ENCODE assay signal across 1 cellular context in the genomic region with DNA sequence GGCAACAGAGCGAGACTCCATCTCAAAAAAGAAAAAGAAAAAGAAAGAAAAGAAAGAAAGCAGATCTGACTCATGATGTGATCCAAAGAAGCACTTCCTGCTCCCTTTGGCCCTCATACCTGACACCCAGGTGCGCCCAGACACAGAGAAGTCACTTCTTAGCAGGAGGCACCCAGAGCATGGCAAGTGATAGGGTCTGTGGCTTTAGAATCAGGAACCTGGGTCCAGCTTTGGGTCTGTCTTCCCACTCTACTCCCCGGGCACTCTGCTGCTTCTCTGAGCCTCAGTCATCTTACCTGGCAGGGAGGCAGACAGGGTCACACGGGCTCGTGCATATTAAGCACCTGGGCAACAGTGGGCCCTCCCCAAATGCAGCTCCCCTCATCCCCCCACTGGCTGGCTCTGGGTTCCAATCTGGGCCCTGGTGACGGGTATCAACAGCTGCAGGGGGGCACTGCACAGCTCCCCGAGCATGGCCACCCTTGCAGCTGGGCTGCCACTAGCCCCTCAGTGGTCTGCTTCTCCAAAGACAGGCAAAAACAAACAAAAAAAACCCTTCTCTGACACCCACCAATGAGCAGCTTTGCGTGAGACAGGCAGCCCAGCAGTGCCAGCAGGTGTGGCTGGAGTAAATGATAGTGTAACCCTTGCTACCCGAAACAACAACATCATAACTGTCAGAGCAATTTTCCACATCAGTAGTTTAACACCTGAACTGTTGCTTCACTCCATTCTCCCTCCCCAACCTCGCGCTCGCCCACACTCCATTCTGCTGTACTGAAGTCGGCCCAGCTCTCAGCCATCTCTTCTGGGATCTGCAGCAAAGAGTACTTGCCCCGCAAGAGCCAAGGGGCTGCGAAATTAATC.
TF ChIP-seq lines count a peak whose summit lies in the region.

No MANE protein-coding gene starts in this region.

TF ChIP-seq in GM12878, 131 proteins besides CTCF, POLR2A, EP300 and RAD21 (continued from another document and continues in another):
- TF ChIP-seq, protein P1, sequence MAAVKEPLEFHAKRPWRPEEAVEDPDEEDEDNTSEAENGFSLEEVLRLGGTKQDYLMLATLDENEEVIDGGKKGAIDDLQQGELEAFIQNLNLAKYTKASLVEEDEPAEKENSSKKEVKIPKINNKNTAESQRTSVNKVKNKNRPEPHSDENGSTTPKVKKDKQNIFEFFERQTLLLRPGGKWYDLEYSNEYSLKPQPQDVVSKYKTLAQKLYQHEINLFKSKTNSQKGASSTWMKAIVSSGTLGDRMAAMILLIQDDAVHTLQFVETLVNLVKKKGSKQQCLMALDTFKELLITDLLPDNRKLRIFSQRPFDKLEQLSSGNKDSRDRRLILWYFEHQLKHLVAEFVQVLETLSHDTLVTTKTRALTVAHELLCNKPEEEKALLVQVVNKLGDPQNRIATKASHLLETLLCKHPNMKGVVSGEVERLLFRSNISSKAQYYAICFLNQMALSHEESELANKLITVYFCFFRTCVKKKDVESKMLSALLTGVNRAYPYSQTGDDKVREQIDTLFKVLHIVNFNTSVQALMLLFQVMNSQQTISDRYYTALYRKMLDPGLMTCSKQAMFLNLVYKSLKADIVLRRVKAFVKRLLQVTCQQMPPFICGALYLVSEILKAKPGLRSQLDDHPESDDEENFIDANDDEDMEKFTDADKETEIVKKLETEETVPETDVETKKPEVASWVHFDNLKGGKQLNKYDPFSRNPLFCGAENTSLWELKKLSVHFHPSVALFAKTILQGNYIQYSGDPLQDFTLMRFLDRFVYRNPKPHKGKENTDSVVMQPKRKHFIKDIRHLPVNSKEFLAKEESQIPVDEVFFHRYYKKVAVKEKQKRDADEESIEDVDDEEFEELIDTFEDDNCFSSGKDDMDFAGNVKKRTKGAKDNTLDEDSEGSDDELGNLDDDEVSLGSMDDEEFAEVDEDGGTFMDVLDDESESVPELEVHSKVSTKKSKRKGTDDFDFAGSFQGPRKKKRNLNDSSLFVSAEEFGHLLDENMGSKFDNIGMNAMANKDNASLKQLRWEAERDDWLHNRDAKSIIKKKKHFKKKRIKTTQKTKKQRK (IDR thresholded peaks at IDR 0.05; ENCODE audit: low read depth, low read length), result no peak
- TF ChIP-seq, protein P2, sequence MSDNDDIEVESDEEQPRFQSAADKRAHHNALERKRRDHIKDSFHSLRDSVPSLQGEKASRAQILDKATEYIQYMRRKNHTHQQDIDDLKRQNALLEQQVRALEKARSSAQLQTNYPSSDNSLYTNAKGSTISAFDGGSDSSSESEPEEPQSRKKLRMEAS (IDR thresholded peaks at IDR 0.05; ENCODE audit: low read depth, low read length), result no peak
- TF ChIP-seq SUZ12 (IDR thresholded peaks at IDR 0.05; ENCODE audit: unreplicated experiment) (no peak), TBL1XR1 (IDR thresholded peaks at IDR 0.05; ENCODE audit: low read depth, low read length) (no peak), FOS (IDR thresholded peaks at IDR 0.05; ENCODE audit: borderline replicate concordance, extremely low read depth, insufficient read length) (no peak), SP1 (IDR thresholded peaks at IDR 0.05; ENCODE audit: low read depth, low read length) (peak; percentile 5), GABPA (IDR thresholded peaks at IDR 0.05; ENCODE audit: low read depth) (no peak), RUNX3 (IDR thresholded peaks at IDR 0.05; ENCODE audit: low read length) (peak; percentile 76), CBFB (IDR thresholded peaks at IDR 0.05; ENCODE audit: low read depth) (no peak), RCOR1 (conservative IDR thresholded peaks at IDR 0.05; ENCODE audit: low read depth, low read length) (no peak), EZH2 (IDR thresholded peaks at IDR 0.05; ENCODE audit: borderline replicate concordance, control insufficient read depth, low read depth, low read length) (no peak), POLR2AphosphoS5 (IDR thresholded peaks at IDR 0.05; ENCODE audit: low read length) (no peak), BMI1 (IDR thresholded peaks at IDR 0.05; ENCODE audit: borderline replicate concordance) (peak; percentile 38; the same call in 1 of the 2 replicates), ATF7 (IDR thresholded peaks at IDR 0.05; ENCODE audit: low read depth) (peak; percentile 86), YY1 (IDR thresholded peaks at IDR 0.05; ENCODE audit: low read depth, low read length) (peak; percentile 28; the same call in 1 of the 2 replicates), CREM (IDR thresholded peaks at IDR 0.05; ENCODE audit: low read depth) (peak; percentile 70), WRNIP1 (IDR thresholded peaks at IDR 0.05; ENCODE audit: borderline replicate concordance, low read depth, low read length) (no peak), KDM1A (IDR thresholded peaks at IDR 0.05; ENCODE audit: borderline replicate concordance) (no peak), BHLHE40 (IDR thresholded peaks at IDR 0.05; ENCODE audit: borderline replicate concordance in 1 of 2, low read depth in 2 of 2, low read length in 1 of 2) (peak in 1 of 2 experiments; percentile 49; a peak in 1 of 4 replicates), NFXL1 (IDR thresholded peaks at IDR 0.05; ENCODE audit: borderline replicate concordance) (no peak)
- TF ChIP-seq, protein P3, sequence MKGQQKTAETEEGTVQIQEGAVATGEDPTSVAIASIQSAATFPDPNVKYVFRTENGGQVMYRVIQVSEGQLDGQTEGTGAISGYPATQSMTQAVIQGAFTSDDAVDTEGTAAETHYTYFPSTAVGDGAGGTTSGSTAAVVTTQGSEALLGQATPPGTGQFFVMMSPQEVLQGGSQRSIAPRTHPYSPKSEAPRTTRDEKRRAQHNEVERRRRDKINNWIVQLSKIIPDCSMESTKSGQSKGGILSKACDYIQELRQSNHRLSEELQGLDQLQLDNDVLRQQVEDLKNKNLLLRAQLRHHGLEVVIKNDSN (IDR thresholded peaks at IDR 0.05; ENCODE audit: borderline replicate concordance, extremely low read length, insufficient read depth, low read depth, low read length), result no peak
- TF ChIP-seq, protein P4, sequence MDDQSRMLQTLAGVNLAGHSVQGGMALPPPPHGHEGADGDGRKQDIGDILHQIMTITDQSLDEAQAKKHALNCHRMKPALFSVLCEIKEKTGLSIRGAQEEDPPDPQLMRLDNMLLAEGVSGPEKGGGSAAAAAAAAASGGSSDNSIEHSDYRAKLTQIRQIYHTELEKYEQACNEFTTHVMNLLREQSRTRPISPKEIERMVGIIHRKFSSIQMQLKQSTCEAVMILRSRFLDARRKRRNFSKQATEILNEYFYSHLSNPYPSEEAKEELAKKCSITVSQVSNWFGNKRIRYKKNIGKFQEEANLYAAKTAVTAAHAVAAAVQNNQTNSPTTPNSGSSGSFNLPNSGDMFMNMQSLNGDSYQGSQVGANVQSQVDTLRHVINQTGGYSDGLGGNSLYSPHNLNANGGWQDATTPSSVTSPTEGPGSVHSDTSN (IDR thresholded peaks at IDR 0.05; ENCODE audit: insufficient replicate concordance, low read depth, low read length), result peak; percentile 57
- TF ChIP-seq, protein P5, sequence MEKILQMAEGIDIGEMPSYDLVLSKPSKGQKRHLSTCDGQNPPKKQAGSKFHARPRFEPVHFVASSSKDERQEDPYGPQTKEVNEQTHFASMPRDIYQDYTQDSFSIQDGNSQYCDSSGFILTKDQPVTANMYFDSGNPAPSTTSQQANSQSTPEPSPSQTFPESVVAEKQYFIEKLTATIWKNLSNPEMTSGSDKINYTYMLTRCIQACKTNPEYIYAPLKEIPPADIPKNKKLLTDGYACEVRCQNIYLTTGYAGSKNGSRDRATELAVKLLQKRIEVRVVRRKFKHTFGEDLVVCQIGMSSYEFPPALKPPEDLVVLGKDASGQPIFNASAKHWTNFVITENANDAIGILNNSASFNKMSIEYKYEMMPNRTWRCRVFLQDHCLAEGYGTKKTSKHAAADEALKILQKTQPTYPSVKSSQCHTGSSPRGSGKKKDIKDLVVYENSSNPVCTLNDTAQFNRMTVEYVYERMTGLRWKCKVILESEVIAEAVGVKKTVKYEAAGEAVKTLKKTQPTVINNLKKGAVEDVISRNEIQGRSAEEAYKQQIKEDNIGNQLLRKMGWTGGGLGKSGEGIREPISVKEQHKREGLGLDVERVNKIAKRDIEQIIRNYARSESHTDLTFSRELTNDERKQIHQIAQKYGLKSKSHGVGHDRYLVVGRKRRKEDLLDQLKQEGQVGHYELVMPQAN (conservative IDR thresholded peaks at IDR 0.05), result no peak
- TF ChIP-seq, protein P6, sequence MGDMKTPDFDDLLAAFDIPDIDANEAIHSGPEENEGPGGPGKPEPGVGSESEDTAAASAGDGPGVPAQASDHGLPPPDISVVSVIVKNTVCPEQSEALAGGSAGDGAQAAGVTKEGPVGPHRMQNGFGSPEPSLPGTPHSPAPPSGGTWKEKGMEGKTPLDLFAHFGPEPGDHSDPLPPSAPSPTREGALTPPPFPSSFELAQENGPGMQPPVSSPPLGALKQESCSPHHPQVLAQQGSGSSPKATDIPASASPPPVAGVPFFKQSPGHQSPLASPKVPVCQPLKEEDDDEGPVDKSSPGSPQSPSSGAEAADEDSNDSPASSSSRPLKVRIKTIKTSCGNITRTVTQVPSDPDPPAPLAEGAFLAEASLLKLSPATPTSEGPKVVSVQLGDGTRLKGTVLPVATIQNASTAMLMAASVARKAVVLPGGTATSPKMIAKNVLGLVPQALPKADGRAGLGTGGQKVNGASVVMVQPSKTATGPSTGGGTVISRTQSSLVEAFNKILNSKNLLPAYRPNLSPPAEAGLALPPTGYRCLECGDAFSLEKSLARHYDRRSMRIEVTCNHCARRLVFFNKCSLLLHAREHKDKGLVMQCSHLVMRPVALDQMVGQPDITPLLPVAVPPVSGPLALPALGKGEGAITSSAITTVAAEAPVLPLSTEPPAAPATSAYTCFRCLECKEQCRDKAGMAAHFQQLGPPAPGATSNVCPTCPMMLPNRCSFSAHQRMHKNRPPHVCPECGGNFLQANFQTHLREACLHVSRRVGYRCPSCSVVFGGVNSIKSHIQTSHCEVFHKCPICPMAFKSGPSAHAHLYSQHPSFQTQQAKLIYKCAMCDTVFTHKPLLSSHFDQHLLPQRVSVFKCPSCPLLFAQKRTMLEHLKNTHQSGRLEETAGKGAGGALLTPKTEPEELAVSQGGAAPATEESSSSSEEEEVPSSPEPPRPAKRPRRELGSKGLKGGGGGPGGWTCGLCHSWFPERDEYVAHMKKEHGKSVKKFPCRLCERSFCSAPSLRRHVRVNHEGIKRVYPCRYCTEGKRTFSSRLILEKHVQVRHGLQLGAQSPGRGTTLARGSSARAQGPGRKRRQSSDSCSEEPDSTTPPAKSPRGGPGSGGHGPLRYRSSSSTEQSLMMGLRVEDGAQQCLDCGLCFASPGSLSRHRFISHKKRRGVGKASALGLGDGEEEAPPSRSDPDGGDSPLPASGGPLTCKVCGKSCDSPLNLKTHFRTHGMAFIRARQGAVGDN (IDR thresholded peaks at IDR 0.05), result peak; percentile 66
- TF ChIP-seq, protein P7, sequence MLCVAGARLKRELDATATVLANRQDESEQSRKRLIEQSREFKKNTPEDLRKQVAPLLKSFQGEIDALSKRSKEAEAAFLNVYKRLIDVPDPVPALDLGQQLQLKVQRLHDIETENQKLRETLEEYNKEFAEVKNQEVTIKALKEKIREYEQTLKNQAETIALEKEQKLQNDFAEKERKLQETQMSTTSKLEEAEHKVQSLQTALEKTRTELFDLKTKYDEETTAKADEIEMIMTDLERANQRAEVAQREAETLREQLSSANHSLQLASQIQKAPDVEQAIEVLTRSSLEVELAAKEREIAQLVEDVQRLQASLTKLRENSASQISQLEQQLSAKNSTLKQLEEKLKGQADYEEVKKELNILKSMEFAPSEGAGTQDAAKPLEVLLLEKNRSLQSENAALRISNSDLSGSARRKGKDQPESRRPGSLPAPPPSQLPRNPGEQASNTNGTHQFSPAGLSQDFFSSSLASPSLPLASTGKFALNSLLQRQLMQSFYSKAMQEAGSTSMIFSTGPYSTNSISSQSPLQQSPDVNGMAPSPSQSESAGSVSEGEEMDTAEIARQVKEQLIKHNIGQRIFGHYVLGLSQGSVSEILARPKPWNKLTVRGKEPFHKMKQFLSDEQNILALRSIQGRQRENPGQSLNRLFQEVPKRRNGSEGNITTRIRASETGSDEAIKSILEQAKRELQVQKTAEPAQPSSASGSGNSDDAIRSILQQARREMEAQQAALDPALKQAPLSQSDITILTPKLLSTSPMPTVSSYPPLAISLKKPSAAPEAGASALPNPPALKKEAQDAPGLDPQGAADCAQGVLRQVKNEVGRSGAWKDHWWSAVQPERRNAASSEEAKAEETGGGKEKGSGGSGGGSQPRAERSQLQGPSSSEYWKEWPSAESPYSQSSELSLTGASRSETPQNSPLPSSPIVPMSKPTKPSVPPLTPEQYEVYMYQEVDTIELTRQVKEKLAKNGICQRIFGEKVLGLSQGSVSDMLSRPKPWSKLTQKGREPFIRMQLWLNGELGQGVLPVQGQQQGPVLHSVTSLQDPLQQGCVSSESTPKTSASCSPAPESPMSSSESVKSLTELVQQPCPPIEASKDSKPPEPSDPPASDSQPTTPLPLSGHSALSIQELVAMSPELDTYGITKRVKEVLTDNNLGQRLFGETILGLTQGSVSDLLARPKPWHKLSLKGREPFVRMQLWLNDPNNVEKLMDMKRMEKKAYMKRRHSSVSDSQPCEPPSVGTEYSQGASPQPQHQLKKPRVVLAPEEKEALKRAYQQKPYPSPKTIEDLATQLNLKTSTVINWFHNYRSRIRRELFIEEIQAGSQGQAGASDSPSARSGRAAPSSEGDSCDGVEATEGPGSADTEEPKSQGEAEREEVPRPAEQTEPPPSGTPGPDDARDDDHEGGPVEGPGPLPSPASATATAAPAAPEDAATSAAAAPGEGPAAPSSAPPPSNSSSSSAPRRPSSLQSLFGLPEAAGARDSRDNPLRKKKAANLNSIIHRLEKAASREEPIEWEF (IDR thresholded peaks at IDR 0.05; ENCODE audit: insufficient replicate concordance, low read depth, low read length), result no peak
- TF ChIP-seq, protein P8, sequence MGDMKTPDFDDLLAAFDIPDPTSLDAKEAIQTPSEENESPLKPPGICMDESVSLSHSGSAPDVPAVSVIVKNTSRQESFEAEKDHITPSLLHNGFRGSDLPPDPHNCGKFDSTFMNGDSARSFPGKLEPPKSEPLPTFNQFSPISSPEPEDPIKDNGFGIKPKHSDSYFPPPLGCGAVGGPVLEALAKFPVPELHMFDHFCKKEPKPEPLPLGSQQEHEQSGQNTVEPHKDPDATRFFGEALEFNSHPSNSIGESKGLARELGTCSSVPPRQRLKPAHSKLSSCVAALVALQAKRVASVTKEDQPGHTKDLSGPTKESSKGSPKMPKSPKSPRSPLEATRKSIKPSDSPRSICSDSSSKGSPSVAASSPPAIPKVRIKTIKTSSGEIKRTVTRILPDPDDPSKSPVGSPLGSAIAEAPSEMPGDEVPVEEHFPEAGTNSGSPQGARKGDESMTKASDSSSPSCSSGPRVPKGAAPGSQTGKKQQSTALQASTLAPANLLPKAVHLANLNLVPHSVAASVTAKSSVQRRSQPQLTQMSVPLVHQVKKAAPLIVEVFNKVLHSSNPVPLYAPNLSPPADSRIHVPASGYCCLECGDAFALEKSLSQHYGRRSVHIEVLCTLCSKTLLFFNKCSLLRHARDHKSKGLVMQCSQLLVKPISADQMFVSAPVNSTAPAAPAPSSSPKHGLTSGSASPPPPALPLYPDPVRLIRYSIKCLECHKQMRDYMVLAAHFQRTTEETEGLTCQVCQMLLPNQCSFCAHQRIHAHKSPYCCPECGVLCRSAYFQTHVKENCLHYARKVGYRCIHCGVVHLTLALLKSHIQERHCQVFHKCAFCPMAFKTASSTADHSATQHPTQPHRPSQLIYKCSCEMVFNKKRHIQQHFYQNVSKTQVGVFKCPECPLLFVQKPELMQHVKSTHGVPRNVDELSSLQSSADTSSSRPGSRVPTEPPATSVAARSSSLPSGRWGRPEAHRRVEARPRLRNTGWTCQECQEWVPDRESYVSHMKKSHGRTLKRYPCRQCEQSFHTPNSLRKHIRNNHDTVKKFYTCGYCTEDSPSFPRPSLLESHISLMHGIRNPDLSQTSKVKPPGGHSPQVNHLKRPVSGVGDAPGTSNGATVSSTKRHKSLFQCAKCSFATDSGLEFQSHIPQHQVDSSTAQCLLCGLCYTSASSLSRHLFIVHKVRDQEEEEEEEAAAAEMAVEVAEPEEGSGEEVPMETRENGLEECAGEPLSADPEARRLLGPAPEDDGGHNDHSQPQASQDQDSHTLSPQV (IDR thresholded peaks at IDR 0.05), result no peak
